ENCODE assay signal across 19 cellular contexts in genomic region chr3:30401971-30402370, GRCh38.
DNase-seq lines count a peak whose midpoint lies in the region; ATAC-seq, FAIRE-seq and TF ChIP-seq lines count a peak whose summit lies in the region.
"Had no signal": no experiment of that assay in that cellular context is flagged by ENCODE, and none has a peak within 500 bp of the region (broad histone marks: within the 10 kb centered on the region; RNA-seq: fewer than 3 reads in every experiment).

No MANE protein-coding gene starts in this region.

- intact Hi-C loops in left ventricle myocardium inferior (cut with micrococcal nuclease) (no loop called here), Caco-2 (cut with micrococcal nuclease; ENCODE audit: unreplicated experiment) (no loop called here)

- H3K27me3 Mint-ChIP-seq in Caco-2 (ENCODE audit: insufficient read depth, unreplicated experiment) = no peaks in the 10 kb centered on the region
- H3K27me3 Mint-ChIP-seq in T-helper 17 cell = peaks cover 4% of the 10 kb centered on the region
- H3K27me3 Mint-ChIP-seq: naive thymus-derived CD8-positive, alpha-beta T cell had no signal

- H3K4me1 ChIP-seq in left ventricle myocardium inferior = peaks cover 58% of the 10 kb centered on the region
- no peaks in the 10 kb centered on the region for H3K4me1 ChIP-seq in Caco-2
- H3K4me1 ChIP-seq: body of pancreas had no signal

- TF ChIP-seq CTCF in bronchial epithelial cell (IDR thresholded peaks at IDR 0.05; ENCODE audit: insufficient read depth, low read length, severe bottlenecking) (no peak), left ventricle myocardium inferior (IDR thresholded peaks at IDR 0.05; ENCODE audit: borderline replicate concordance) (no peak), Caco-2 (IDR thresholded peaks at IDR 0.05; ENCODE audit: insufficient read depth in 1 of 2, low read depth in 1 of 2, low read length in 1 of 2, severe bottlenecking in 1 of 2, unreplicated experiment in 1 of 2) (no peak)

- H3K36me3 Mint-ChIP-seq in Caco-2 (ENCODE audit: insufficient read depth, unreplicated experiment) = no peaks in the 10 kb centered on the region
- H3K36me3 Mint-ChIP-seq in T-helper 17 cell (ENCODE audit: low read depth) = no peaks in the 10 kb centered on the region
- H3K36me3 Mint-ChIP-seq: naive thymus-derived CD8-positive, alpha-beta T cell had no signal

- CTCF ChIA-PET in Caco-2 (lab: Charles Lee) = no interaction called here

- FAIRE-seq in bronchial epithelial cell (lab: Jason Lieb, UNC) = no peak

- H3K4me3 Mint-ChIP-seq in Caco-2 (ENCODE audit: unreplicated experiment) = no peak overlapping the region
- H3K4me3 Mint-ChIP-seq in T-helper 17 cell = no peak overlapping the region
- H3K4me3 Mint-ChIP-seq: effector memory CD8-positive, alpha-beta T cell; T-helper 2 cell treated with Interferon-gamma antibody and Interleukin-4, amounts not matched to agents 5 μg/mL and 100 μg/mL, for 36 hours had no signal

- H3K9me3 ChIP-seq in left ventricle myocardium inferior (replicated peaks) (peaks cover 6% of the 10 kb centered on the region), Caco-2 (no peaks in the 10 kb centered on the region), T-helper 17 cell (ENCODE audit: control insufficient read depth, low read length, poor library complexity, severe bottlenecking) (no peaks in the 10 kb centered on the region)
- H3K9me3 ChIP-seq: body of pancreas had no signal

- H3K4me1 Mint-ChIP-seq in Caco-2 (ENCODE audit: low read depth, unreplicated experiment) (no peaks in the 10 kb centered on the region), T-helper 17 cell (peaks cover 8% of the 10 kb centered on the region)

- H3K27me3 ChIP-seq in bronchial epithelial cell (ENCODE audit: control insufficient read depth, insufficient read depth, low read length) = no peaks in the 10 kb centered on the region
- no peaks in the 10 kb centered on the region for H3K27me3 ChIP-seq in left ventricle myocardium inferior (ENCODE audit: low read depth)
- H3K27me3 ChIP-seq in Caco-2 (replicated peaks; ENCODE audit: control insufficient read depth, insufficient read depth, low read length) = no peaks in the 10 kb centered on the region
- H3K27me3 ChIP-seq: body of pancreas had no signal

- H3K36me3 ChIP-seq in bronchial epithelial cell (ENCODE audit: control insufficient read depth, insufficient read depth, low read length) = no peaks in the 10 kb centered on the region
- H3K36me3 ChIP-seq in left ventricle myocardium inferior = no peaks in the 10 kb centered on the region
- no peaks in the 10 kb centered on the region for H3K36me3 ChIP-seq in Caco-2 (ENCODE audit: control insufficient read depth, insufficient read depth, low read length)

- H3K27ac ChIP-seq in left ventricle myocardium inferior (replicated peaks) = peak overlapping the region; percentile 54
- H3K27ac ChIP-seq: body of pancreas had no signal

- DNase-seq in AG20443 (ENCODE audit: low spot score) (peak; percentile 11), HT1080 (ENCODE audit: low read depth) (peak; percentile 30), bronchial epithelial cell (ENCODE audit: low read depth) (peak; percentile 75), left ventricle myocardium inferior (no peak), Caco-2 (no peak), NCI-H1092 (lab: John Stamatoyannopoulos, UW) (no peak), activated T-cell treated with anti-CD3 and anti-CD28 coated beads for 4 hours (no peak), T-helper 17 cell (no peak)
- DNase-seq: activated CD4-positive, alpha-beta T cell treated with anti-CD3 and anti-CD28 coated beads, Interleukin-2, amount 50 U/mL, for 1 hour; body of pancreas; C1 segment of cervical spinal cord; effector memory CD8-positive, alpha-beta T cell; hippocampal formation; naive thymus-derived CD8-positive, alpha-beta T cell; NCI-H1417; NCI-H446; retina; stimulated activated CD4-positive, alpha-beta T cell treated with anti-CD3 and anti-CD28 coated beads, Interleukin-2, amount 100 ng/mL, for 48 hours had no signal

- H3K9me3 Mint-ChIP-seq in Caco-2 (ENCODE audit: unreplicated experiment) = peaks cover 11% of the 10 kb centered on the region
- H3K9me3 Mint-ChIP-seq: effector memory CD8-positive, alpha-beta T cell had no signal

- no TSS peak for BruUV-seq in Caco-2 (replicated peaks; lab: Mats Ljungman, UMichigan)

- H3K27ac Mint-ChIP-seq in Caco-2 (ENCODE audit: unreplicated experiment) (no peak overlapping the region), T-helper 17 cell (no peak overlapping the region)
- H3K27ac Mint-ChIP-seq: naive thymus-derived CD8-positive, alpha-beta T cell; T-helper 2 cell treated with Interferon-gamma antibody and Interleukin-4, amounts not matched to agents 5 μg/mL and 100 μg/mL, for 36 hours had no signal

- no peak overlapping the region for H3K4me3 ChIP-seq in bronchial epithelial cell (ENCODE audit: low read depth, low read length)
- H3K4me3 ChIP-seq in left ventricle myocardium inferior = no peak overlapping the region
- no peak overlapping the region for H3K4me3 ChIP-seq in Caco-2 (ENCODE audit: low read depth, low read length)
- H3K4me3 ChIP-seq: body of pancreas had no signal

- ATAC-seq in T-helper 17 cell = no peak
- ATAC-seq: body of pancreas; effector memory CD8-positive, alpha-beta T cell; naive thymus-derived CD8-positive, alpha-beta T cell had no signal

- POLR2A ChIA-PET in Caco-2 (lab: Charles Lee) = no interaction called here

Comparison
In these comparisons a context has a peak if more than half of its experiments do, and no peak if none do; other contexts are left out.
1. DNase-seq: peak in AG20443 (single experiment), HT1080 (single experiment) and bronchial epithelial cell (single experiment); none in left ventricle myocardium inferior (single experiment), Caco-2 (0 of 2), NCI-H1092 (single experiment), activated T-cell treated with anti-CD3 and anti-CD28 coated beads for 4 hours (single experiment) and T-helper 17 cell (0 of 3).